ENCODE assay signal across 30 cellular contexts in the genomic region with DNA sequence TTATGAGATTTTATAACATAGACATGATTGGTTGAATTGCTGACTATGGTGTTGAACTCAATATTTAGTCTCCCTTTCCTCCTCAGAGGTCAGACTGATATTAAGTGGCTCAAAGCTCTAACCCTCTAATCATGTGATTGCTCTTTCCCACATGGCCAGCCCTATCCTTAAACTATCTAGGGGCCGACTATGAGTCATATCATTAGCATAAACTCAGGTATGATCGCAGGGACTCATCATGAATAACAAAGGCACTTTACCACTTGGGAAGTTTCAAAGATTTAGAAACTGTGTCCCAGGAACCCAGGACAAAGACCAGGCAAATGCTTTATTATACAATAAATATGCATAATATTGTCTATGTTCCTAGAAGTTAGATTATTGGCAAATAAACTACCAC.
"Had no signal": no experiment of that assay in that cellular context is flagged by ENCODE, and none has a peak within 500 bp of the region (broad histone marks: within the 10 kb centered on the region; RNA-seq: fewer than 3 reads in every experiment).

No MANE protein-coding gene starts in this region.

- H3K36me3 ChIP-seq: gastrocnemius medialis, lower lobe of right lung, neutrophil, pancreas, right atrium auricular region, sigmoid colon, stomach, thyroid gland, vagina had no signal

- H3K4me3 ChIP-seq: gastrocnemius medialis, lower lobe of right lung, mucosa of descending colon, pancreas, right atrium auricular region, sigmoid colon, stomach, thyroid gland, vagina had no signal

- H3K9me3 ChIP-seq: gastrocnemius medialis, mucosa of descending colon, neutrophil, pancreas, right atrium auricular region, sigmoid colon, thyroid gland, vagina had no signal

- H3K9me3 Mint-ChIP-seq: memory B cell; stimulated activated effector memory CD8-positive, alpha-beta T cell treated with anti-CD3 and anti-CD28 coated beads, Interleukin-12 subunit alpha, Interleukin-12 subunit beta, amount 100 ng/mL, for 72 hours had no signal

- H3K27ac ChIP-seq: gastrocnemius medialis, lower lobe of right lung, neutrophil, pancreas, right atrium auricular region, sigmoid colon, stomach, thyroid gland, vagina had no signal

- H3K36me3 Mint-ChIP-seq: immature natural killer cell; memory B cell; mesothelial cell of epicardium; naive B cell; natural killer cell treated with Interleukin-12 subunit alpha and Interleukin-12 subunit beta and Interleukin-15 and Interleukin-18, amount 100 ng/mL, for 72 hours; stimulated activated effector memory CD8-positive, alpha-beta T cell treated with anti-CD3 and anti-CD28 coated beads, Interleukin-12 subunit alpha, Interleukin-12 subunit beta, amount 100 ng/mL, for 72 hours had no signal

- DNase-seq: cortex of kidney; effector memory CD8-positive, alpha-beta T cell; foreskin fibroblast; gastrocnemius medialis; head of caudate nucleus; immature natural killer cell; islet precursor cell; kidney glomerular epithelial cell; left ventricle myocardium superior; lower lobe of right lung; mucosa of descending colon; naive B cell; pancreas; sigmoid colon; stimulated activated CD4-positive, alpha-beta T cell treated with anti-CD3 and anti-CD28 coated beads, Interleukin-2, amount 100 ng/mL, for 24 hours; stimulated activated CD4-positive, alpha-beta T cell treated with anti-CD3 and anti-CD28 coated beads, Interleukin-4, amount 100 ng/mL, for 24 hours; stimulated activated naive CD4-positive, alpha-beta T cell treated with Interleukin-2 at 50 U/mL for 16 hours; stomach; thyroid gland; trophoblast cell had no signal

- FAIRE-seq: pancreas had no signal

- ATAC-seq: effector memory CD8-positive, alpha-beta T cell; esophagus mucosa; gastrocnemius medialis; left ventricle myocardium superior; lower lobe of right lung; mucosa of descending colon; natural killer cell treated with Interleukin-12 subunit alpha and Interleukin-12 subunit beta and Interleukin-15 and Interleukin-18, amount 100 ng/mL, for 72 hours; pancreas; stimulated activated effector memory CD8-positive, alpha-beta T cell treated with anti-CD3 and anti-CD28 coated beads, Interleukin-12 subunit alpha, Interleukin-12 subunit beta, amount 100 ng/mL, for 72 hours had no signal

- H3K27ac Mint-ChIP-seq: effector memory CD8-positive, alpha-beta T cell; immature natural killer cell; memory B cell; mesothelial cell of epicardium; naive B cell; natural killer cell treated with Interleukin-12 subunit alpha and Interleukin-12 subunit beta and Interleukin-15 and Interleukin-18, amount 100 ng/mL, for 72 hours; progenitor cell of endocrine pancreas; stimulated activated effector memory CD8-positive, alpha-beta T cell treated with anti-CD3 and anti-CD28 coated beads, Interleukin-12 subunit alpha, Interleukin-12 subunit beta, amount 100 ng/mL, for 72 hours had no signal

- H3K4me3 Mint-ChIP-seq: effector memory CD8-positive, alpha-beta T cell; immature natural killer cell; memory B cell; mesothelial cell of epicardium; naive B cell; natural killer cell treated with Interleukin-12 subunit alpha and Interleukin-12 subunit beta and Interleukin-15 and Interleukin-18, amount 100 ng/mL, for 72 hours; neural crest cell; stimulated activated effector memory CD8-positive, alpha-beta T cell treated with anti-CD3 and anti-CD28 coated beads, Interleukin-12 subunit alpha, Interleukin-12 subunit beta, amount 100 ng/mL, for 72 hours had no signal

- H3K4me1 ChIP-seq: gastrocnemius medialis, lower lobe of right lung, pancreas, right atrium auricular region, sigmoid colon, stomach, thyroid gland, vagina had no signal

- H3K27me3 Mint-ChIP-seq: effector memory CD8-positive, alpha-beta T cell; memory B cell; naive B cell; natural killer cell treated with Interleukin-12 subunit alpha and Interleukin-12 subunit beta and Interleukin-15 and Interleukin-18, amount 100 ng/mL, for 72 hours; progenitor cell of endocrine pancreas had no signal

- H3K27me3 ChIP-seq: gastrocnemius medialis, neutrophil, pancreas, right atrium auricular region, sigmoid colon, stomach, thyroid gland, vagina had no signal

- H3K4me1 Mint-ChIP-seq: immature natural killer cell; memory B cell; mesothelial cell of epicardium; naive B cell; neural crest cell; stimulated activated effector memory CD8-positive, alpha-beta T cell treated with anti-CD3 and anti-CD28 coated beads, Interleukin-12 subunit alpha, Interleukin-12 subunit beta, amount 100 ng/mL, for 72 hours had no signal
